1 cellular context compared by ENCODE assay signal in genomic region chr16:11152677-11153321, GRCh38.
TF ChIP-seq lines count a peak whose summit lies in the region.

No MANE protein-coding gene starts in this region.

TF ChIP-seq in HepG2, 621 proteins besides CTCF, POLR2A, EP300 and RAD21 (continued from another document and continues in another):
- TF ChIP-seq, protein P1, sequence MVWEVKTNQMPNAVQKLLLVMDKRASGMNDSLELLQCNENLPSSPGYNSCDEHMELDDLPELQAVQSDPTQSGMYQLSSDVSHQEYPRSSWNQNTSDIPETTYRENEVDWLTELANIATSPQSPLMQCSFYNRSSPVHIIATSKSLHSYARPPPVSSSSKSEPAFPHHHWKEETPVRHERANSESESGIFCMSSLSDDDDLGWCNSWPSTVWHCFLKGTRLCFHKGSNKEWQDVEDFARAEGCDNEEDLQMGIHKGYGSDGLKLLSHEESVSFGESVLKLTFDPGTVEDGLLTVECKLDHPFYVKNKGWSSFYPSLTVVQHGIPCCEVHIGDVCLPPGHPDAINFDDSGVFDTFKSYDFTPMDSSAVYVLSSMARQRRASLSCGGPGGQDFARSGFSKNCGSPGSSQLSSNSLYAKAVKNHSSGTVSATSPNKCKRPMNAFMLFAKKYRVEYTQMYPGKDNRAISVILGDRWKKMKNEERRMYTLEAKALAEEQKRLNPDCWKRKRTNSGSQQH (CRISPR knock-in tag; IDR thresholded peaks at IDR 0.05; ENCODE audit: low read depth) = no peak
- no peak for TF ChIP-seq NFYC (CRISPR knock-in tag; IDR thresholded peaks at IDR 0.05)
- no peak for TF ChIP-seq RFXANK (CRISPR knock-in tag; IDR thresholded peaks at IDR 0.05)
- TF ChIP-seq ZNF552 (CRISPR knock-in tag; IDR thresholded peaks at IDR 0.05; ENCODE audit: borderline replicate concordance) = no peak
- peak; percentile 52 for TF ChIP-seq FOSL2 (CRISPR knock-in tag; IDR thresholded peaks at IDR 0.05)
- TF ChIP-seq IKZF1 (IDR thresholded peaks at IDR 0.05) = no peak
- TF ChIP-seq ZNF20 (CRISPR knock-in tag; IDR thresholded peaks at IDR 0.05) = no peak
- no peak for TF ChIP-seq ZNF383 (CRISPR knock-in tag; IDR thresholded peaks at IDR 0.05; ENCODE audit: borderline replicate concordance)
- no peak for TF ChIP-seq ZBTB39 (CRISPR knock-in tag; IDR thresholded peaks at IDR 0.05)
- no peak for TF ChIP-seq ZSCAN31 (CRISPR knock-in tag; IDR thresholded peaks at IDR 0.05; ENCODE audit: low read depth)
- no peak for TF ChIP-seq ZNF790 (CRISPR knock-in tag; IDR thresholded peaks at IDR 0.05; ENCODE audit: borderline replicate concordance)
- TF ChIP-seq, protein P2, sequence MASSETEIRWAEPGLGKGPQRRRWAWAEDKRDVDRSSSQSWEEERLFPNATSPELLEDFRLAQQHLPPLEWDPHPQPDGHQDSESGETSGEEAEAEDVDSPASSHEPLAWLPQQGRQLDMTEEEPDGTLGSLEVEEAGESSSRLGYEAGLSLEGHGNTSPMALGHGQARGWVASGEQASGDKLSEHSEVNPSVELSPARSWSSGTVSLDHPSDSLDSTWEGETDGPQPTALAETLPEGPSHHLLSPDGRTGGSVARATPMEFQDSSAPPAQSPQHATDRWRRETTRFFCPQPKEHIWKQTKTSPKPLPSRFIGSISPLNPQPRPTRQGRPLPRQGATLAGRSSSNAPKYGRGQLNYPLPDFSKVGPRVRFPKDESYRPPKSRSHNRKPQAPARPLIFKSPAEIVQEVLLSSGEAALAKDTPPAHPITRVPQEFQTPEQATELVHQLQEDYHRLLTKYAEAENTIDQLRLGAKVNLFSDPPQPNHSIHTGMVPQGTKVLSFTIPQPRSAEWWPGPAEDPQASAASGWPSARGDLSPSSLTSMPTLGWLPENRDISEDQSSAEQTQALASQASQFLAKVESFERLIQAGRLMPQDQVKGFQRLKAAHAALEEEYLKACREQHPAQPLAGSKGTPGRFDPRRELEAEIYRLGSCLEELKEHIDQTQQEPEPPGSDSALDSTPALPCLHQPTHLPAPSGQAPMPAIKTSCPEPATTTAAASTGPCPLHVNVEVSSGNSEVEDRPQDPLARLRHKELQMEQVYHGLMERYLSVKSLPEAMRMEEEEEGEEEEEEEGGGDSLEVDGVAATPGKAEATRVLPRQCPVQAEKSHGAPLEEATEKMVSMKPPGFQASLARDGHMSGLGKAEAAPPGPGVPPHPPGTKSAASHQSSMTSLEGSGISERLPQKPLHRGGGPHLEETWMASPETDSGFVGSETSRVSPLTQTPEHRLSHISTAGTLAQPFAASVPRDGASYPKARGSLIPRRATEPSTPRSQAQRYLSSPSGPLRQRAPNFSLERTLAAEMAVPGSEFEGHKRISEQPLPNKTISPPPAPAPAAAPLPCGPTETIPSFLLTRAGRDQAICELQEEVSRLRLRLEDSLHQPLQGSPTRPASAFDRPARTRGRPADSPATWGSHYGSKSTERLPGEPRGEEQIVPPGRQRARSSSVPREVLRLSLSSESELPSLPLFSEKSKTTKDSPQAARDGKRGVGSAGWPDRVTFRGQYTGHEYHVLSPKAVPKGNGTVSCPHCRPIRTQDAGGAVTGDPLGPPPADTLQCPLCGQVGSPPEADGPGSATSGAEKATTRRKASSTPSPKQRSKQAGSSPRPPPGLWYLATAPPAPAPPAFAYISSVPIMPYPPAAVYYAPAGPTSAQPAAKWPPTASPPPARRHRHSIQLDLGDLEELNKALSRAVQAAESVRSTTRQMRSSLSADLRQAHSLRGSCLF (CRISPR knock-in tag; IDR thresholded peaks at IDR 0.05; ENCODE audit: borderline replicate concordance) = no peak
- no peak for TF ChIP-seq ZNF138 (CRISPR knock-in tag; IDR thresholded peaks at IDR 0.05; ENCODE audit: low read depth)
- TF ChIP-seq, protein P3, sequence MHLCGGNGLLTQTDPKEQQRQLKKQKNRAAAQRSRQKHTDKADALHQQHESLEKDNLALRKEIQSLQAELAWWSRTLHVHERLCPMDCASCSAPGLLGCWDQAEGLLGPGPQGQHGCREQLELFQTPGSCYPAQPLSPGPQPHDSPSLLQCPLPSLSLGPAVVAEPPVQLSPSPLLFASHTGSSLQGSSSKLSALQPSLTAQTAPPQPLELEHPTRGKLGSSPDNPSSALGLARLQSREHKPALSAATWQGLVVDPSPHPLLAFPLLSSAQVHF (CRISPR knock-in tag; IDR thresholded peaks at IDR 0.05) = no peak
- TF ChIP-seq SMC3 (IDR thresholded peaks at IDR 0.05; ENCODE audit: low read length) = no peak; the same call in 1 of the 2 replicates
- TF ChIP-seq SRSF9 (IDR thresholded peaks at IDR 0.05; ENCODE audit: borderline replicate concordance, insufficient read depth, low read depth, low read length, poor library complexity, severe bottlenecking) = no peak
- no peak for TF ChIP-seq ZKSCAN1 (IDR thresholded peaks at IDR 0.05; ENCODE audit: low read length)
- TF ChIP-seq HOXD1 (CRISPR knock-in tag; IDR thresholded peaks at IDR 0.05) = no peak
- no peak for TF ChIP-seq EEA1 (CRISPR knock-in tag; IDR thresholded peaks at IDR 0.05; ENCODE audit: borderline replicate concordance)
- TF ChIP-seq FOXP4 (CRISPR knock-in tag; IDR thresholded peaks at IDR 0.05) = 0 out of 2 replicates have a peak, but pooled peaks have one; percentile 23
- TF ChIP-seq GABPB1 (CRISPR knock-in tag; IDR thresholded peaks at IDR 0.05) = no peak
- TF ChIP-seq PTBP1 (IDR thresholded peaks at IDR 0.05; ENCODE audit: low read depth, low read length, poor library complexity, severe bottlenecking) = no peak
- no peak for TF ChIP-seq UBTF (CRISPR knock-in tag; IDR thresholded peaks at IDR 0.05)
- TF ChIP-seq U2AF1 (optimal IDR thresholded peaks at IDR 0.05; ENCODE audit: low read depth, low read length) = no peak
- TF ChIP-seq ZNF180 (CRISPR knock-in tag; IDR thresholded peaks at IDR 0.05; ENCODE audit: borderline replicate concordance, low read depth) = no peak
- no peak for TF ChIP-seq SIN3B (IDR thresholded peaks at IDR 0.05; ENCODE audit: low read length)
- TF ChIP-seq E2F2 (CRISPR knock-in tag; IDR thresholded peaks at IDR 0.05; ENCODE audit: borderline replicate concordance) = no peak
- TF ChIP-seq ZNF597 (CRISPR knock-in tag; IDR thresholded peaks at IDR 0.05) = no peak
- no peak for TF ChIP-seq ETV6 (CRISPR knock-in tag; conservative IDR thresholded peaks at IDR 0.05)
- no peak for TF ChIP-seq SNAPC2 (CRISPR knock-in tag; IDR thresholded peaks at IDR 0.05)
- no peak for TF ChIP-seq MNT (IDR thresholded peaks at IDR 0.05)
- no peak for TF ChIP-seq DPF2 (CRISPR knock-in tag; IDR thresholded peaks at IDR 0.05; ENCODE audit: borderline replicate concordance, low read depth)
- no peak for TF ChIP-seq ZXDC (CRISPR knock-in tag; IDR thresholded peaks at IDR 0.05)
- TF ChIP-seq ZNF414 (CRISPR knock-in tag; IDR thresholded peaks at IDR 0.05) = no peak
